Comparison of ENCODE assay signal across 15 cellular contexts in genomic region chr3:23874359-23875120, GRCh38. TPM values are rescaled to one million over a fixed set of nuclear protein-coding genes. Genes with fewer than 3 reads are reported as not detected.
DNase-seq lines count a peak whose midpoint lies in the region; TF ChIP-seq lines count a peak whose summit lies in the region.
"Had no signal": no experiment of that assay in that cellular context is flagged by ENCODE, and none has a peak within 500 bp of the region (broad histone marks: within the 10 kb centered on the region; RNA-seq: fewer than 3 reads in every experiment).

No MANE protein-coding gene starts in this region.

- peaks cover 9% of the 10 kb centered on the region for H3K4me1 Mint-ChIP-seq in activated naive CD8-positive, alpha-beta T cell treated with anti-CD3 and anti-CD28 coated beads for 36 hours

- H3K27ac ChIP-seq in RWPE1 (no peak overlapping the region), fibroblast of lung (ENCODE audit: insufficient read depth, low read length) (peak overlapping the region; percentile 52), osteoblast (ENCODE audit: low read depth, low read length) (peak overlapping the region; percentile 72)
- H3K27ac ChIP-seq: WERI-Rb-1 had no signal

- H4K20me1 ChIP-seq in fibroblast of lung (ENCODE audit: control insufficient read depth, extremely low read depth, insufficient read depth, low read length) (no peaks in the 10 kb centered on the region), osteoblast (ENCODE audit: insufficient read depth, low read length) (peaks cover 25% of the 10 kb centered on the region)

- peaks cover 6% of the 10 kb centered on the region for H3K79me2 ChIP-seq in fibroblast of lung (ENCODE audit: control insufficient read depth, insufficient read depth, low read length)
- peaks cover 36% of the 10 kb centered on the region for H3K79me2 ChIP-seq in osteoblast (ENCODE audit: insufficient read depth, low read length)

- H3K36me3 ChIP-seq in BJ (ENCODE audit: control insufficient read depth, insufficient read depth, low read length) (no peaks in the 10 kb centered on the region), fibroblast of lung (ENCODE audit: control insufficient read depth, insufficient read depth, low read length) (no peaks in the 10 kb centered on the region), osteoblast (ENCODE audit: insufficient read depth, low read length) (no peaks in the 10 kb centered on the region)
- H3K36me3 ChIP-seq: BE2C, WERI-Rb-1 had no signal

- H3K27me3 ChIP-seq in BJ (ENCODE audit: control insufficient read depth, insufficient read depth, low read length): no peaks in the 10 kb centered on the region
- H3K27me3 ChIP-seq in fibroblast of lung (ENCODE audit: control insufficient read depth, insufficient read depth, low read length): no peaks in the 10 kb centered on the region
- no peaks in the 10 kb centered on the region for H3K27me3 ChIP-seq in osteoblast (ENCODE audit: insufficient read depth, low read length)
- H3K27me3 ChIP-seq: BE2C had no signal

- POLR2A ChIA-PET in BJ (lab: Charles Lee) (interaction anchor here (0.6 kb wide), 1 partner anchor 42 kb away, joined by 4 read pairs; the partner anchor contains the start of genes NKIRAS1 and RPL15), RWPE1 (lab: Yijun Ruan, JAX; ENCODE audit: low non-redundant PET) (no interaction called here)

- DNase-seq in BJ (ENCODE audit: low read depth) (peak; percentile 28), RWPE1 (ENCODE audit: low spot score) (peak; percentile 22), fibroblast of lung (ENCODE audit: low read depth in 2 of 2) (peak; percentile 57 to 91), osteoblast (ENCODE audit: insufficient read length, low spot score, missing footprints) (peak; percentile 96), AML-193 (lab: John Stamatoyannopoulos, UW) (no peak), NK-92 (lab: John Stamatoyannopoulos, UW; ENCODE audit: unreplicated experiment) (no peak), middle frontal gyrus (ENCODE audit: extremely low spot score, low spot score) (no peak)
- no peak for DNase-seq in activated naive CD8-positive, alpha-beta T cell treated with anti-CD3 and anti-CD28 coated beads for 36 hours
- DNase-seq: activated naive CD4-positive, alpha-beta T cell treated with anti-CD3 and anti-CD28 coated beads for 36 hours; BE2C; DMS53; erythroblast; MV-4-11; WERI-Rb-1 had no signal

- no peak overlapping the region for H3K4me3 Mint-ChIP-seq in activated naive CD8-positive, alpha-beta T cell treated with anti-CD3 and anti-CD28 coated beads for 36 hours
- H3K4me3 Mint-ChIP-seq: activated naive CD4-positive, alpha-beta T cell treated with anti-CD3 and anti-CD28 coated beads for 36 hours; type B pancreatic cell had no signal

- H3K27me3 Mint-ChIP-seq in activated naive CD8-positive, alpha-beta T cell treated with anti-CD3 and anti-CD28 coated beads for 36 hours: no peaks in the 10 kb centered on the region
- H3K27me3 Mint-ChIP-seq: type B pancreatic cell had no signal

- no peak overlapping the region for H3K4me3 ChIP-seq in BJ (ENCODE audit: low read depth, low read length)
- no peak overlapping the region for H3K4me3 ChIP-seq in fibroblast of lung (replicated peaks in 1 of 4; ENCODE audit: control extremely low read depth in 1 of 4, insufficient read depth in 1 of 4, low read depth in 3 of 4, low read length in 4 of 4)
- H3K4me3 ChIP-seq in osteoblast (ENCODE audit: insufficient read depth, low read length): no peak overlapping the region

- H3K27ac Mint-ChIP-seq in activated naive CD8-positive, alpha-beta T cell treated with anti-CD3 and anti-CD28 coated beads for 36 hours: no peak overlapping the region
- H3K27ac Mint-ChIP-seq: activated naive CD4-positive, alpha-beta T cell treated with anti-CD3 and anti-CD28 coated beads for 36 hours; type B pancreatic cell had no signal

- H2AFZ ChIP-seq in fibroblast of lung (ENCODE audit: low read length) (no peak overlapping the region), osteoblast (ENCODE audit: low read length) (no peak overlapping the region)

- H3K9me3 ChIP-seq in fibroblast of lung (ENCODE audit: control insufficient read depth, insufficient read depth, low read depth, low read length) (no peaks in the 10 kb centered on the region), osteoblast (ENCODE audit: low read depth, low read length) (no peaks in the 10 kb centered on the region)
- H3K9me3 ChIP-seq: BE2C had no signal

- H3K4me2 ChIP-seq in fibroblast of lung (ENCODE audit: extremely low read depth, insufficient read depth, low read length): peak overlapping the region; percentile 47
- H3K4me2 ChIP-seq in osteoblast (ENCODE audit: insufficient read depth, low read length): peak overlapping the region; percentile 52

- H3K4me1 ChIP-seq in fibroblast of lung (ENCODE audit: control insufficient read depth, extremely low read depth, insufficient read depth, low read length) (peaks cover 28% of the 10 kb centered on the region), osteoblast (ENCODE audit: insufficient read depth, low read length) (peaks cover 40% of the 10 kb centered on the region)
- H3K4me1 ChIP-seq: BE2C had no signal

- CTCF ChIA-PET in BJ (lab: Yijun Ruan, JAX): interaction anchor here (0.9 to 2.0 kb wide), 3 partner anchors 10 to 40 kb away, joined by 3 to 9 read pairs (median 5); no protein-coding TSS in a partner anchor
- CTCF ChIA-PET in RWPE1 (lab: Yijun Ruan, JAX): interaction anchor here (0.7 to 1.2 kb wide), 2 partner anchors 8 to 14 kb away, joined by 3 to 4 read pairs; no protein-coding TSS in a partner anchor

- TF ChIP-seq CTCF in BJ (IDR thresholded peaks at IDR 0.05; ENCODE audit: insufficient read depth, low read depth, low read length) (no peak), RWPE1 (conservative IDR thresholded peaks at IDR 0.05; ENCODE audit: low read depth) (no peak), fibroblast of lung (conservative IDR thresholded peaks at IDR 0.05 in 1 of 2, IDR thresholded peaks at IDR 0.05 in 1 of 2; ENCODE audit: low read depth in 1 of 2, low read length in 2 of 2) (no peak), osteoblast (IDR thresholded peaks at IDR 0.05; ENCODE audit: extremely low read depth, low read depth, low read length) (no peak)

- H3K9ac ChIP-seq in fibroblast of lung (ENCODE audit: insufficient read depth, low read length): no peak overlapping the region

- H3K9me3 Mint-ChIP-seq in activated naive CD8-positive, alpha-beta T cell treated with anti-CD3 and anti-CD28 coated beads for 36 hours: no peaks in the 10 kb centered on the region
- H3K9me3 Mint-ChIP-seq: activated naive CD4-positive, alpha-beta T cell treated with anti-CD3 and anti-CD28 coated beads for 36 hours; type B pancreatic cell had no signal

- peaks cover 4% of the 10 kb centered on the region for H3K36me3 Mint-ChIP-seq in activated naive CD8-positive, alpha-beta T cell treated with anti-CD3 and anti-CD28 coated beads for 36 hours

RNA-seq across cellular contexts. Expression of gene NKIRAS1, which starts 42.2 kb away (rescaled TPM):
- polyA plus RNA-seq in BJ (2011; rRNA removed) (5.1 and 11.8 TPM in 2 replicates), fibroblast of lung (13.6 and 15.8 TPM in 2 replicates)
- polyA minus RNA-seq in BJ (2011; rRNA and poly(A)+ RNA removed): 3.4 and 4.9 TPM in 2 replicates
- total RNA-seq in fibroblast of lung (17.8 and 18.2 TPM in 2 replicates), osteoblast (11.9 and 14.7 TPM in 2 replicates)
- 9.4 and 9.9 TPM in 2 replicates for polyA plus RNA-seq in fibroblast of lung (2012)
- 3.6 TPM in 1 of 2 replicates, not detected in the other for polyA minus RNA-seq in fibroblast of lung (ENCODE audit: low replicate concordance)
- 1 to 10 TPM; 6.4 to 6.9 TPM for total RNA-seq in activated naive CD8-positive, alpha-beta T cell treated with anti-CD3 and anti-CD28 coated beads for 36 hours

RNA-seq across cellular contexts. Expression of gene RPL15, which starts 42.4 kb away (rescaled TPM):
- 4,789 and 5,733 TPM in 2 replicates for polyA plus RNA-seq in BJ (2011; rRNA removed)
- 1,245 and 1,979 TPM in 2 replicates for polyA minus RNA-seq in BJ (2011; rRNA and poly(A)+ RNA removed)
- 1,860 and 3,172 TPM in 2 replicates for total RNA-seq in fibroblast of lung
- polyA plus RNA-seq in fibroblast of lung: 3,646 and 3,720 TPM in 2 replicates
- polyA plus RNA-seq in fibroblast of lung (2012): 2,674 and 3,021 TPM in 2 replicates
- polyA minus RNA-seq in fibroblast of lung (ENCODE audit: low replicate concordance): 893 and 1,136 TPM in 2 replicates
- 1,871 and 2,086 TPM in 2 replicates for total RNA-seq in osteoblast
- total RNA-seq in activated naive CD8-positive, alpha-beta T cell treated with anti-CD3 and anti-CD28 coated beads for 36 hours: 1,000 to 10,000 TPM; 2,473 to 2,489 TPM

Comparison
In these comparisons a context has a peak if more than half of its experiments do, and no peak if none do; other contexts are left out.
1. DNase-seq: peak in BJ (single experiment), RWPE1 (single experiment), fibroblast of lung (2 of 2) and osteoblast (single experiment); none in AML-193 (0 of 2), NK-92 (single experiment), activated naive CD8-positive, alpha-beta T cell treated with anti-CD3 and anti-CD28 coated beads for 36 hours (single experiment) and middle frontal gyrus (single experiment).